24 cellular contexts compared by ENCODE assay signal in genomic region chr13:35379663-35380062, GRCh38.
A peak's percentile ranks its signal among the peaks of the same experiment; 100 is the strongest.
DNase-seq lines count a peak whose midpoint lies in the region; ATAC-seq and TF ChIP-seq lines count a peak whose summit lies in the region.
"Had no signal": no experiment of that assay in that cellular context is flagged by ENCODE, and none has a peak within 500 bp of the region (broad histone marks: within the 10 kb centered on the region; RNA-seq: fewer than 3 reads in every experiment).

No MANE protein-coding gene starts in this region.

- no peaks in the 10 kb centered on the region for H3F3A ChIP-seq in MM.1S (ENCODE audit: insufficient read depth, low read length)

- intact Hi-C loops in Right ventricle myocardium superior (cut with DNase I) = no loop called here

- no peaks in the 10 kb centered on the region for H3K79me2 ChIP-seq in ACC112 (ENCODE audit: control insufficient read depth, insufficient read depth, low read length, unreplicated experiment)
- no peaks in the 10 kb centered on the region for H3K79me2 ChIP-seq in MM.1S (ENCODE audit: low read length)

- no peak overlapping the region for H3K4me3 ChIP-seq in right atrium auricular region
- no peak overlapping the region for H3K4me3 ChIP-seq in ACC112 (ENCODE audit: low read depth, low read length)
- H3K4me3 ChIP-seq in MM.1S (ENCODE audit: low read length) = no peak overlapping the region
- H3K4me3 ChIP-seq: A549, BLaER1, GM12878 had no signal

- TF ChIP-seq CTCF in right atrium auricular region (IDR thresholded peaks at IDR 0.05) (no peak), MM.1S (IDR thresholded peaks at IDR 0.05; ENCODE audit: low read length) (no peak)

- no peaks in the 10 kb centered on the region for H4K20me1 ChIP-seq in MM.1S (ENCODE audit: insufficient read depth, low read length)
- H4K20me1 ChIP-seq: BLaER1 had no signal

- DNase-seq in Right ventricle myocardium superior (no peak), right atrium auricular region (ENCODE audit: low spot score) (no peak), MM.1S (peak; percentile 25), myocyte (ENCODE audit: low read depth) (peak; percentile 0), SW480 (ENCODE audit: low spot score) (no peak)
- DNase-seq: ACHN; BE2C; C1 segment of cervical spinal cord; CD4-positive, alpha-beta memory T cell; CD4-positive, CD25-positive, alpha-beta regulatory T cell; CD8-positive, alpha-beta memory T cell; COR-L47; DMS 273 treated with DMSO at 0.1 percent for 48 hours; DMS153; DMS79; DND-41; EL; GDM1 had no signal

- H3K27me3 ChIP-seq in right atrium auricular region = no peaks in the 10 kb centered on the region
- H3K27me3 ChIP-seq in ACC112 (ENCODE audit: insufficient read depth, low read length) = no peaks in the 10 kb centered on the region
- H3K27me3 ChIP-seq in MM.1S (replicated peaks; ENCODE audit: insufficient read depth, low read length) = no peaks in the 10 kb centered on the region
- H3K27me3 ChIP-seq: BE2C, BLaER1 had no signal

- H2AFZ ChIP-seq in ACC112 (ENCODE audit: low read length, unreplicated experiment) (peak overlapping the region; percentile 23), MM.1S (ENCODE audit: low read length) (no peak overlapping the region)

- ATAC-seq in Right ventricle myocardium superior (ENCODE audit: poor library complexity) (peak; percentile 61), GM18498 (IDR thresholded peaks at IDR 0.05; ENCODE audit: unreplicated experiment) (no peak)
- ATAC-seq: A549, GM12878 had no signal

- no peak overlapping the region for H3K27ac ChIP-seq in right atrium auricular region
- no peak overlapping the region for H3K27ac ChIP-seq in ACC112 (ENCODE audit: low read depth, low read length)
- no peak overlapping the region for H3K27ac ChIP-seq in MM.1S (ENCODE audit: low read length)
- H3K27ac ChIP-seq: 22Rv1, BLaER1 had no signal

- no peaks in the 10 kb centered on the region for H3K4me1 ChIP-seq in right atrium auricular region
- H3K4me1 ChIP-seq in ACC112 (ENCODE audit: control insufficient read depth, insufficient read depth, low read length, unreplicated experiment) = peaks cover 6% of the 10 kb centered on the region
- peaks cover 4% of the 10 kb centered on the region; the same call in 1 of the 2 replicates for H3K4me1 ChIP-seq in MM.1S (ENCODE audit: low read length)
- H3K4me1 ChIP-seq: BLaER1 had no signal

- no peaks in the 10 kb centered on the region for H3K36me3 ChIP-seq in right atrium auricular region
- no peaks in the 10 kb centered on the region for H3K36me3 ChIP-seq in ACC112 (ENCODE audit: insufficient read depth, low read length)
- H3K36me3 ChIP-seq in MM.1S (replicated peaks; ENCODE audit: insufficient read depth, low read length) = no peaks in the 10 kb centered on the region
- H3K36me3 ChIP-seq: BE2C, BLaER1 had no signal

- no peaks in the 10 kb centered on the region for H3K9me2 ChIP-seq in MM.1S (replicated peaks; ENCODE audit: insufficient read depth, low read length)

- H3K9me3 ChIP-seq in right atrium auricular region (no peaks in the 10 kb centered on the region), MM.1S (replicated peaks; ENCODE audit: insufficient read depth, low read length) (no peaks in the 10 kb centered on the region)
- H3K9me3 ChIP-seq: A549, BE2C, BLaER1 had no signal

- no peak overlapping the region for H3K9ac ChIP-seq in MM.1S (ENCODE audit: low read length)
- H3K9ac ChIP-seq: BLaER1 had no signal

- peak overlapping the region; percentile 27; the same call in 1 of the 2 replicates for H3K4me2 ChIP-seq in MM.1S (ENCODE audit: low read depth, low read length)
- H3K4me2 ChIP-seq: BLaER1 had no signal

Comparison
In these comparisons a context has a peak if more than half of its experiments do, and no peak if none do; other contexts are left out.
1. DNase-seq: peak in MM.1S (single experiment) and myocyte (single experiment); none in Right ventricle myocardium superior (single experiment), right atrium auricular region (single experiment) and SW480 (single experiment).